8 cellular contexts compared by ENCODE assay signal in the genomic region with DNA sequence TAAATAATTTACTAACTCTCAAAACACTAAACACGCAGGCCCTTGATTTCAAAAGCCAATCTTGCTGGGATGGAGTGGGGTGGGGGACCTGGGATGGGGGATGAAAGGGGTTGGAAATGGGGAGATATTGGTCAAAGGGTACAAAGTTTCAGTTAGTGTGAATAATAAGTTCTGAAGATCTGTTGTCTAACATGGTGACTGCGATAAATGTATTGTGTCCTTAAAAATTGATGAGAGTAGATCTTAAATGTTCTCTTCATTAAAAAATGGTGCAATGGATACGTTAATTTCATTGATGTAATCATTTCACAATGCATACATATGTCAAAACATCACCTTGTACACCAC. TPM values are rescaled to one million over a fixed set of nuclear protein-coding genes. Genes with fewer than 3 reads are reported as not detected.
DNase-seq lines count a peak whose midpoint lies in the region; ATAC-seq and TF ChIP-seq lines count a peak whose summit lies in the region.

No MANE protein-coding gene starts in this region.

- H4K20me1 ChIP-seq in PC-3 (ENCODE audit: low read length): no peaks in the 10 kb centered on the region

- H3K27me3 ChIP-seq in PC-3 (ENCODE audit: low read length) (no peaks in the 10 kb centered on the region), psoas muscle (ENCODE audit: insufficient read depth in 3 of 3, low read length in 2 of 3) (no peaks in the 10 kb centered on the region)

- no peaks in the 10 kb centered on the region for H3K79me2 ChIP-seq in PC-3 (ENCODE audit: low read length)

- no peaks in the 10 kb centered on the region for H3F3A ChIP-seq in PC-3 (ENCODE audit: low read length, unreplicated experiment)

- DNase-seq in GM12864 (ENCODE audit: low read depth): no peak
- DNase-seq in PC-3: no peak
- DNase-seq in epithelial cell of esophagus (ENCODE audit: low read depth): no peak
- DNase-seq in psoas muscle: no peak
- DNase-seq in NK-92 treated with Interleukin-12 subunit alpha and Interleukin-12 subunit beta, amount 100 ng/mL, for 24 hours (lab: John Stamatoyannopoulos, UW): no peak
- no peak for DNase-seq in amniotic stem cell (lab: John Stamatoyannopoulos, UW)
- no peak for DNase-seq in GF-D8 (lab: John Stamatoyannopoulos, UW)

- CTCF ChIA-PET in PC-3 (lab: Charles Lee): no interaction called here

- BruUV-seq in PC-3 (replicated peaks; lab: Mats Ljungman, UMichigan): no TSS peak

- H3K4me3 ChIP-seq in GM12864 (ENCODE audit: low read depth, low read length): peak overlapping the region; percentile 76
- peak overlapping the region; percentile 82 for H3K4me3 ChIP-seq in PC-3 (ENCODE audit: low read length)
- peak overlapping the region; percentile 71 for H3K4me3 ChIP-seq in epithelial cell of esophagus (ENCODE audit: low read length)
- peak overlapping the region; percentile 74 for H3K4me3 ChIP-seq in psoas muscle

- H3K4me2 ChIP-seq in PC-3 (ENCODE audit: low read length): peak overlapping the region; percentile 86

- no peak for TF ChIP-seq CTCF in GM12864 (IDR thresholded peaks at IDR 0.05; ENCODE audit: low read depth, low read length, missing control alignments)
- TF ChIP-seq CTCF in PC-3 (conservative IDR thresholded peaks at IDR 0.05; ENCODE audit: low read depth, low read length): no peak
- no peak for TF ChIP-seq CTCF in epithelial cell of esophagus (IDR thresholded peaks at IDR 0.05; ENCODE audit: insufficient read depth, low read depth, low read length, missing control alignments)
- TF ChIP-seq CTCF in psoas muscle (IDR thresholded peaks at IDR 0.05): no peak

- whole genome bisulfite sequencing in psoas muscle, 3 donors: 52 to 57% (median 54%) methylated on average over 3 of the region's 3 CpGs

- POLR2A ChIA-PET in PC-3 (lab: Charles Lee; ENCODE audit: unreplicated experiment): interaction anchor here (0.7 kb wide), 2 partner anchors 11 to 589 kb away, joined by 3 to 9 read pairs; no protein-coding TSS in a partner anchor

- peak overlapping the region; percentile 93 for H2AFZ ChIP-seq in PC-3 (ENCODE audit: low read length)

- ATAC-seq in PC-3 (no peak), psoas muscle (no peak), GM19324 (IDR thresholded peaks at IDR 0.05; ENCODE audit: low FRiP score, unreplicated experiment) (no peak)

- intact Hi-C loops in PC-3 (cut with micrococcal nuclease): loop anchor here (2.0 to 10.0 kb wide), 3 partner anchors 217 to 720 kb away; a partner anchor contains a TSS
- intact Hi-C loops in psoas muscle (cut with DNase I): no loop called here

- H3K9me2 ChIP-seq in PC-3 (replicated peaks; ENCODE audit: low read length): no peaks in the 10 kb centered on the region

- peak overlapping the region; percentile 99 for H3K9ac ChIP-seq in PC-3 (ENCODE audit: low read length)

- H3K27ac ChIP-seq in PC-3 (ENCODE audit: low read length) (peak overlapping the region; percentile 92), psoas muscle (peak overlapping the region; percentile 99)

- H3K36me3 ChIP-seq in PC-3 (ENCODE audit: low read depth, low read length): peaks cover 6% of the 10 kb centered on the region; the same call in 1 of the 2 replicates
- H3K36me3 ChIP-seq in psoas muscle (ENCODE audit: insufficient read depth in 1 of 2, low read depth in 1 of 2): peaks cover 0 to 14% of the 10 kb centered on the region in 2 donors

- peaks cover 8% of the 10 kb centered on the region; the same call in 1 of the 2 replicates for H3K9me3 ChIP-seq in PC-3 (ENCODE audit: low read length)
- H3K9me3 ChIP-seq in psoas muscle: no peaks in the 10 kb centered on the region

- peaks cover 8% of the 10 kb centered on the region; the same call in 1 of the 2 replicates for H3K4me1 ChIP-seq in PC-3 (ENCODE audit: insufficient read depth, low read length)
- peaks cover 6% of the 10 kb centered on the region for H3K4me1 ChIP-seq in psoas muscle

RNA-seq across cellular contexts. Expression of a gene that starts 0.5 kb away (rescaled TPM):
- total RNA-seq in PC-3 (2014; rRNA removed) (2.9 and 8.3 TPM in 2 replicates), psoas muscle (100 to 1,000 TPM in 2 of 4 donors, 10 to 100 TPM in 2; 74.6 to 112 (median 93.5) TPM)
- 100 to 1,000 TPM in 2 of 3 donors, 10 to 100 TPM in 1; 73.5 to 231 (median 137) TPM for polyA plus RNA-seq in psoas muscle
